Comparison of ENCODE assay signal across 20 cellular contexts in the genomic region with DNA sequence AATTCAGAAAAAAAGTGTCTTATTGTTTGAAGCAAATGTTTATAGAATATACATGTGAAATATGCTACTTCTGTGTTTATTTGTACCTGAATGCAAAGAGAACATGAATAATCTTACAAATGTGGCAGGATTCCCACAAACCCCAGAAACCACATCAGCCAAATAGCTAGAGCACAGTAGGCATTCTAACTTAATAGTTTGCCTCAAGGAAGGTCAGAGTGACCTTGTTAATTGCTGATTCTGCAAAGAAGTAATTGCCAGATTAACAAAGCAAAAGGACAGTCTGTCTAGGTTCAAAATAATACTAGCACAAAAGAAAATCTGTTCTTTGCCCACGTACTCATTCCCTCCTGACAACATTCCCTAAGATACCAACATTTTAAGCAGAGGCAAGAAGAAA.
DNase-seq lines count a peak whose midpoint lies in the region; ATAC-seq, FAIRE-seq and TF ChIP-seq lines count a peak whose summit lies in the region.
"Had no signal": no experiment of that assay in that cellular context is flagged by ENCODE, and none has a peak within 500 bp of the region (broad histone marks: within the 10 kb centered on the region; RNA-seq: fewer than 3 reads in every experiment).

No MANE protein-coding gene starts in this region.

- FAIRE-seq in HepG2 (lab: Jason Lieb, UNC), result no peak
- FAIRE-seq: A549, K562 had no signal

- H3K36me3 ChIP-seq in HepG2 (replicated peaks in 1 of 2; ENCODE audit: control insufficient read depth in 1 of 2, insufficient read depth in 2 of 2, low read length in 2 of 2) (no peaks in the 10 kb centered on the region), right lobe of liver (no peaks in the 10 kb centered on the region), neural progenitor cell (no peaks in the 10 kb centered on the region)

- H3K9me3 Mint-ChIP-seq in neural progenitor cell, result peaks cover 4% of the 10 kb centered on the region
- H3K9me3 Mint-ChIP-seq: HFFc6 had no signal

- DNase-seq in HepG2 (ENCODE audit: low spot score), result no peak
- no peak for DNase-seq in right lobe of liver
- DNase-seq in NCI-H69 (lab: John Stamatoyannopoulos, UW), result peak; percentile 72
- DNase-seq in neural progenitor cell (ENCODE audit: low spot score), result no peak
- no peak for DNase-seq in Right ventricle myocardium superior
- DNase-seq in activated naive CD4-positive, alpha-beta T cell treated with anti-CD3 and anti-CD28 coated beads, Interleukin-2, amount 50 U/mL, for 16 hours, result no peak
- DNase-seq: AML-193; Caco-2; CD4-positive, alpha-beta T cell; DMS79 treated with DMSO at 0.1 percent for 48 hours; GF-D8; GM23248; H7; HFFc6 had no signal

- no peaks in the 10 kb centered on the region for H3K4me1 ChIP-seq in HepG2 (ENCODE audit: insufficient read depth, low read length)
- no peaks in the 10 kb centered on the region for H3K4me1 ChIP-seq in right lobe of liver
- peaks cover 42% of the 10 kb centered on the region for H3K4me1 ChIP-seq in neural progenitor cell
- H3K4me1 ChIP-seq: A549, Caco-2 had no signal

- H3F3A ChIP-seq in neural progenitor cell (ENCODE audit: low read depth), result peaks cover 32% of the 10 kb centered on the region

- H3K9me3 ChIP-seq in HepG2 (ENCODE audit: low read length) (no peaks in the 10 kb centered on the region), right lobe of liver (no peaks in the 10 kb centered on the region), neural progenitor cell (ENCODE audit: low read depth) (no peaks in the 10 kb centered on the region)
- H3K9me3 ChIP-seq: A549, Caco-2 had no signal

- H3K27ac Mint-ChIP-seq in neural progenitor cell, result no peak overlapping the region
- H3K27ac Mint-ChIP-seq: CD4-positive, alpha-beta T cell; HFFc6 had no signal

- TF ChIP-seq CTCF in HepG2 (CRISPR knock-in tag; IDR thresholded peaks at IDR 0.05) (no peak), right lobe of liver (IDR thresholded peaks at IDR 0.05) (no peak), neural progenitor cell (IDR thresholded peaks at IDR 0.05) (no peak)

- TF ChIP-seq POLR2A in HepG2 (IDR thresholded peaks at IDR 0.05; ENCODE audit: insufficient read depth in 1 of 2, low read depth in 2 of 2, low read length in 2 of 2) (no peak), right lobe of liver (IDR thresholded peaks at IDR 0.05) (no peak)

- H3K27me3 ChIP-seq in HepG2 (ENCODE audit: control insufficient read depth in 1 of 2, insufficient read depth in 2 of 2, low read length in 2 of 2), result no peaks in the 10 kb centered on the region
- no peaks in the 10 kb centered on the region for H3K27me3 ChIP-seq in right lobe of liver
- H3K27me3 ChIP-seq in neural progenitor cell, result no peaks in the 10 kb centered on the region

- in situ Hi-C loops in HepG2 (cut with HindIII; ENCODE audit: extremely low pct_ligation_motif_present, low pct_unique_long_range_greater_than_20kb), result no loop called here

- ATAC-seq in HepG2, result no peak
- ATAC-seq in right lobe of liver, result no peak
- ATAC-seq in Right ventricle myocardium superior (ENCODE audit: poor library complexity), result no peak
- no peak for ATAC-seq in HG03108 (IDR thresholded peaks at IDR 0.05; ENCODE audit: unreplicated experiment)
- ATAC-seq: A549, HCT116, K562 had no signal

- H3K27me3 Mint-ChIP-seq in neural progenitor cell (ENCODE audit: insufficient read depth, low read depth), result no peaks in the 10 kb centered on the region
- H3K27me3 Mint-ChIP-seq: CD4-positive, alpha-beta T cell had no signal

- H3K36me3 Mint-ChIP-seq in neural progenitor cell, result no peaks in the 10 kb centered on the region

- H3K9ac ChIP-seq in HepG2 (ENCODE audit: insufficient read depth, low read depth, low read length) (no peak overlapping the region), neural progenitor cell (no peak overlapping the region)
- H3K9ac ChIP-seq: GM23248 had no signal

- H3K27ac ChIP-seq in HepG2 (ENCODE audit: extremely low read length, insufficient read depth, low read length) (no peak overlapping the region), right lobe of liver (no peak overlapping the region), neural progenitor cell (no peak overlapping the region)
- H3K27ac ChIP-seq: 22Rv1, A549, C4-2B, GM23248 had no signal

- POLR2A ChIA-PET in HepG2 (lab: Yijun Ruan, JAX), result no interaction called here

- peaks cover 35% of the 10 kb centered on the region for H3K4me1 Mint-ChIP-seq in neural progenitor cell

- intact Hi-C loops in HepG2 (cut with micrococcal nuclease; ENCODE audit: unreplicated experiment) (no loop called here), right lobe of liver (cut with DNase I) (no loop called here), Right ventricle myocardium superior (cut with DNase I) (no loop called here)

- CTCF ChIA-PET in HepG2 (lab: Yijun Ruan, JAX; ENCODE audit: low intra/inter-chr PET ratio, low total read pairs), result no interaction called here

- H4K20me1 ChIP-seq in HepG2 (ENCODE audit: insufficient read depth, low read length) (no peaks in the 10 kb centered on the region), neural progenitor cell (ENCODE audit: low read depth) (no peaks in the 10 kb centered on the region)

- TF ChIP-seq RAD21 in HepG2 (CRISPR knock-in tag; IDR thresholded peaks at IDR 0.05), result no peak

- H2AFZ ChIP-seq in HepG2 (ENCODE audit: low read length), result no peak overlapping the region
- H2AFZ ChIP-seq in neural progenitor cell (replicated peaks), result no peak overlapping the region
- H2AFZ ChIP-seq: GM23248 had no signal

- H3K4me3 Mint-ChIP-seq in neural progenitor cell, result no peak overlapping the region
- H3K4me3 Mint-ChIP-seq: CD4-positive, alpha-beta T cell; HFFc6 had no signal

- H3K79me2 ChIP-seq in HepG2 (ENCODE audit: insufficient read depth, low read length), result no peaks in the 10 kb centered on the region
- H3K79me2 ChIP-seq in neural progenitor cell (ENCODE audit: low read depth), result no peaks in the 10 kb centered on the region

- H3K4me3 ChIP-seq in HepG2 (replicated peaks in 1 of 3; ENCODE audit: insufficient read depth in 1 of 3, low read depth in 2 of 3, low read length in 3 of 3) (no peak overlapping the region), right lobe of liver (no peak overlapping the region), neural progenitor cell (no peak overlapping the region)
- H3K4me3 ChIP-seq: A549, GM23248, K562 had no signal

- no TSS peak for BruUV-seq in HepG2 (replicated peaks; lab: Mats Ljungman, UMichigan)

- TF ChIP-seq EP300 in HepG2 (IDR thresholded peaks at IDR 0.05; ENCODE audit: low read depth in 2 of 2, low read length in 2 of 2) (no peak), HepG2 (CRISPR knock-in tag; IDR thresholded peaks at IDR 0.05; ENCODE audit: borderline replicate concordance) (no peak)

- 0% methylated on average over 1 of the region's 1 CpG for WGBS in HepG2 (ENCODE audit: low lambda C conversion rate)
- 40% methylated on average over 1 of the region's 1 CpG for WGBS in right lobe of liver (ENCODE audit: insufficient coverage, low coverage, low lambda C conversion rate, missing lambda C conversion rate)

- H3K4me2 ChIP-seq in HepG2 (ENCODE audit: low read depth, low read length) (no peak overlapping the region), neural progenitor cell (peak overlapping the region; percentile 9)
- H3K4me2 ChIP-seq: A549 had no signal

TF ChIP-seq in HepG2, 621 proteins besides CTCF, POLR2A, EP300 and RAD21:
- TF ChIP-seq MAFF (IDR thresholded peaks at IDR 0.05; ENCODE audit: low read depth, low read length) (peak; percentile 35; the same call in 1 of the 2 replicates), MAFK (conservative IDR thresholded peaks at IDR 0.05 in 1 of 2, IDR thresholded peaks at IDR 0.05 in 1 of 2; ENCODE audit: low read length in 2 of 2) (peak in 1 of 2 experiments; percentile 57; a peak in 2 of 4 replicates)
- TF ChIP-seq, protein P1, sequence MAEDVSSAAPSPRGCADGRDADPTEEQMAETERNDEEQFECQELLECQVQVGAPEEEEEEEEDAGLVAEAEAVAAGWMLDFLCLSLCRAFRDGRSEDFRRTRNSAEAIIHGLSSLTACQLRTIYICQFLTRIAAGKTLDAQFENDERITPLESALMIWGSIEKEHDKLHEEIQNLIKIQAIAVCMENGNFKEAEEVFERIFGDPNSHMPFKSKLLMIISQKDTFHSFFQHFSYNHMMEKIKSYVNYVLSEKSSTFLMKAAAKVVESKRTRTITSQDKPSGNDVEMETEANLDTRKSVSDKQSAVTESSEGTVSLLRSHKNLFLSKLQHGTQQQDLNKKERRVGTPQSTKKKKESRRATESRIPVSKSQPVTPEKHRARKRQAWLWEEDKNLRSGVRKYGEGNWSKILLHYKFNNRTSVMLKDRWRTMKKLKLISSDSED (CRISPR knock-in tag; IDR thresholded peaks at IDR 0.05), result no peak
